Comparison of ENCODE assay signal across 20 cellular contexts in genomic region chr6:33993653-33994052, GRCh38.
"Had no signal": no experiment of that assay in that cellular context is flagged by ENCODE, and none has a peak within 500 bp of the region (broad histone marks: within the 10 kb centered on the region; RNA-seq: fewer than 3 reads in every experiment).

No MANE protein-coding gene starts in this region.

- H3K27ac ChIP-seq: adrenal gland, lower lobe of right lung, SJCRH30, thoracic aorta, vagina had no signal

- ATAC-seq: activated naive CD4-positive, alpha-beta T cell treated with anti-CD3 and anti-CD28 coated beads, Interleukin-2, amount 50 U/mL, for 72 hours; effector memory CD8-positive, alpha-beta T cell; left colon; lower lobe of right lung; natural killer cell; stimulated activated effector memory CD8-positive, alpha-beta T cell treated with anti-CD3 and anti-CD28 coated beads, Interleukin-12 subunit alpha, Interleukin-12 subunit beta, amount 100 ng/mL, for 72 hours had no signal

- H3K4me1 ChIP-seq: adrenal gland had no signal

- H3K36me3 ChIP-seq: adrenal gland, lower lobe of right lung, SJCRH30, thoracic aorta, vagina had no signal

- DNase-seq: activated B cell treated with CpG ODN at 0.5 μM for 24 hours; activated CD4-positive, alpha-beta T cell treated with anti-CD3 and anti-CD28 coated beads, Interleukin-2, amount 50 U/mL, for 1 hour; activated CD8-positive, alpha-beta memory T cell treated with anti-CD3 and anti-CD28 coated beads for 24 hours; activated CD8-positive, alpha-beta memory T cell treated with anti-CD3 and anti-CD28 coated beads, Interleukin-2, amount 50 U/mL, for 48 hours; activated gamma-delta T cell; activated T-cell treated with anti-CD3 and anti-CD28 coated beads, Interleukin-2, amount 50 U/mL, for 48 hours; adrenal gland; dermis blood vessel endothelial cell; effector memory CD8-positive, alpha-beta T cell; left colon; lower lobe of right lung; natural killer cell; occipital lobe; SJCRH30; stimulated activated CD4-positive, alpha-beta T cell treated with anti-CD3 and anti-CD28 coated beads, Interleukin-2, amount 100 ng/mL, for 48 hours; T-helper 2 cell had no signal

- H3K4me3 ChIP-seq: adrenal gland, lower lobe of right lung, SJCRH30, thoracic aorta, vagina had no signal

- H3K9me3 ChIP-seq: adrenal gland, SJCRH30 had no signal

- H3K27me3 ChIP-seq: adrenal gland, SJCRH30, vagina had no signal
